In the genomic region with DNA sequence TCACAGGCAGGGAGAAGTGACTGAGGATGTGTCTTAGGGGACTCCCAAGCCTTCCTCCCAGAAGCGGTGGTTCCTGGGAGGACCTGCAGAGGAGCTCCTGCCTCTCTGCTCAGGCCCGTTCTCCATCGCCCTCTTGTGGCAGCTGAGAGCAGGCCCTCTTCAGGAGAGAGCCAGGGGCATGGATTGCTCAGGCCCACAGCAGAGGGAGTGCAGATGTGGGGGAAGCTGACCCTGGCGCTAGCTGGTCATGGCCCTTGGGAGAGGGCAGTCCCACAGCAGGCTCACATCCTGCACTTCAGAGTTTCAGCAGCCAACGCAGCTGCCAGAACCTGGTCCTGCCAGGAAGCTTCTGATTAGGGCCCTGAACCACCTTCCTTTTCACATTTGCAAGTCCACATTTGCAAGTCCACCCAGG, we compare ENCODE assay signal across 8 cellular contexts.
DNase-seq lines count a peak whose midpoint lies in the region; ATAC-seq, FAIRE-seq and TF ChIP-seq lines count a peak whose summit lies in the region.

No MANE protein-coding gene starts in this region.

- DNase-seq in CD4-positive, alpha-beta memory T cell, result peak; percentile 66 to 83 (median 75)
- DNase-seq in HTR-8/SVneo (ENCODE audit: insufficient read length, low spot score), result peak; percentile 50
- DNase-seq in SHP77 treated with DMSO at 0.1 percent for 48 hours (lab: John Stamatoyannopoulos, UW), result peak; percentile 58
- peak; percentile 27 for DNase-seq in pulmonary artery endothelial cell (ENCODE audit: low read depth, low spot score)
- DNase-seq in uterus, result no peak

- CTCF ChIA-PET in CD4-positive, alpha-beta memory T cell (lab: Charles Lee; ENCODE audit: partially characterized antibody), result interaction anchor here (0.6 to 16.6 kb wide), 41 partner anchors 10 to 1046 kb away, joined by 3 to 758 read pairs (median 7); a partner anchor contains a TSS

- H3K4me3 Mint-ChIP-seq in CD4-positive, alpha-beta memory T cell, result peak overlapping the region; percentile 21 to 82 (median 68)
- peak overlapping the region; percentile 70 for H3K4me3 Mint-ChIP-seq in activated T-helper 17 cell treated with anti-CD3 and anti-CD28 coated beads, Interleukin-2, amount 50 U/mL, for 72 hours

- POLR2A ChIA-PET in CD4-positive, alpha-beta memory T cell (lab: Charles Lee; ENCODE audit: partially characterized antibody), result interaction anchor here (0.8 to 4.6 kb wide), 8 partner anchors 8 to 152 kb away, joined by 3 to 36 read pairs (median 6); no protein-coding TSS in a partner anchor

- TF ChIP-seq CTCF in gastroesophageal sphincter (IDR thresholded peaks at IDR 0.05), result peak in 2 of 4 experiments; percentile 26 to 62
- TF ChIP-seq CTCF in uterus (IDR thresholded peaks at IDR 0.05), result peak in 1 of 4 experiments; percentile 15

- H3K9me3 Mint-ChIP-seq in CD4-positive, alpha-beta memory T cell, result no peaks in the 10 kb centered on the region
- H3K9me3 Mint-ChIP-seq in activated T-helper 17 cell treated with anti-CD3 and anti-CD28 coated beads, Interleukin-2, amount 50 U/mL, for 72 hours, result no peaks in the 10 kb centered on the region

- peaks cover 56 to 91% (median 66%) of the 10 kb centered on the region in 4 donors for H3K4me1 Mint-ChIP-seq in CD4-positive, alpha-beta memory T cell
- H3K4me1 Mint-ChIP-seq in activated T-helper 17 cell treated with anti-CD3 and anti-CD28 coated beads, Interleukin-2, amount 50 U/mL, for 72 hours, result peaks cover 41% of the 10 kb centered on the region

- peak overlapping the region; percentile 59 for H3K27ac ChIP-seq in CD4-positive, alpha-beta memory T cell (ENCODE audit: low read depth, low read length)
- H3K27ac ChIP-seq in gastroesophageal sphincter (no peak overlapping the region), uterus (no peak overlapping the region)

- no peaks in the 10 kb centered on the region for H3K9me3 ChIP-seq in CD4-positive, alpha-beta memory T cell (ENCODE audit: control insufficient read depth in 1 of 2, low read length in 2 of 2)
- no peaks in the 10 kb centered on the region for H3K9me3 ChIP-seq in gastroesophageal sphincter
- H3K9me3 ChIP-seq in uterus, result no peaks in the 10 kb centered on the region

- no peak overlapping the region for H3K4me3 ChIP-seq in CD4-positive, alpha-beta memory T cell (ENCODE audit: low read length in 2 of 2)
- no peak overlapping the region for H3K4me3 ChIP-seq in gastroesophageal sphincter
- H3K4me3 ChIP-seq in uterus, result no peak overlapping the region

- no peak for TF ChIP-seq EP300 in gastroesophageal sphincter (IDR thresholded peaks at IDR 0.05)

- 50% methylated on average over 1 of the region's 5 CpGs; no CpG with 5 or more reads in 1 of the 2 donors for WGBS in gastroesophageal sphincter (ENCODE audit: low coverage in 1 of 2), 2 donors

- H3K27me3 Mint-ChIP-seq in CD4-positive, alpha-beta memory T cell, result no peaks in the 10 kb centered on the region
- no peaks in the 10 kb centered on the region for H3K27me3 Mint-ChIP-seq in activated T-helper 17 cell treated with anti-CD3 and anti-CD28 coated beads, Interleukin-2, amount 50 U/mL, for 72 hours

- ATAC-seq in GM19455 (IDR thresholded peaks at IDR 0.05; ENCODE audit: unreplicated experiment) (peak; percentile 41), gastroesophageal sphincter (peak; percentile 46)
- ATAC-seq in activated T-helper 17 cell treated with anti-CD3 and anti-CD28 coated beads, Interleukin-2, amount 50 U/mL, for 72 hours (replicated peaks), result peak; percentile 67

- H3K4me1 ChIP-seq in CD4-positive, alpha-beta memory T cell (ENCODE audit: insufficient read depth, low read length), result peaks cover 73% of the 10 kb centered on the region
- H3K4me1 ChIP-seq in gastroesophageal sphincter (peaks cover 0 to 5% (median 0%) of the 10 kb centered on the region in 3 donors), uterus (no peaks in the 10 kb centered on the region)

- TF ChIP-seq POLR2A in gastroesophageal sphincter (IDR thresholded peaks at IDR 0.05) (no peak), uterus (IDR thresholded peaks at IDR 0.05) (no peak)

- peaks cover 0 to 14% of the 10 kb centered on the region in 2 donors for H3K36me3 Mint-ChIP-seq in CD4-positive, alpha-beta memory T cell
- peaks cover 17% of the 10 kb centered on the region for H3K36me3 Mint-ChIP-seq in activated T-helper 17 cell treated with anti-CD3 and anti-CD28 coated beads, Interleukin-2, amount 50 U/mL, for 72 hours (ENCODE audit: low read depth)

- peak overlapping the region; percentile 78 to 94 (median 90) for H3K27ac Mint-ChIP-seq in CD4-positive, alpha-beta memory T cell
- peak overlapping the region; percentile 68 for H3K27ac Mint-ChIP-seq in activated T-helper 17 cell treated with anti-CD3 and anti-CD28 coated beads, Interleukin-2, amount 50 U/mL, for 72 hours

- FAIRE-seq in HTR-8/SVneo (lab: Jason Lieb, UNC), result no peak

- intact Hi-C loops in CD4-positive, alpha-beta memory T cell (cut with micrococcal nuclease), result loop anchor here (1.0 kb wide), 1 partner anchor 153 kb away; no protein-coding TSS in a partner anchor
- intact Hi-C loops in uterus (cut with DNase I; ENCODE audit: low total_unique reads), result no loop called here

- H3K27me3 ChIP-seq in CD4-positive, alpha-beta memory T cell (ENCODE audit: insufficient read depth, low read length), result no peaks in the 10 kb centered on the region
- H3K27me3 ChIP-seq in gastroesophageal sphincter (no peaks in the 10 kb centered on the region), uterus (no peaks in the 10 kb centered on the region)

- H3K36me3 ChIP-seq in CD4-positive, alpha-beta memory T cell (ENCODE audit: insufficient read depth, low read length), result peaks cover 2% of the 10 kb centered on the region
- no peaks in the 10 kb centered on the region for H3K36me3 ChIP-seq in gastroesophageal sphincter
- H3K36me3 ChIP-seq in uterus, result no peaks in the 10 kb centered on the region

Comparison
In these comparisons a context has a peak if more than half of its experiments do, and no peak if none do; other contexts are left out.
1. DNase-seq: peak in CD4-positive, alpha-beta memory T cell (5 of 5), HTR-8/SVneo (single experiment), SHP77 treated with DMSO at 0.1 percent for 48 hours (single experiment) and pulmonary artery endothelial cell (single experiment); none in uterus (0 of 2).
2. Peak in every context shown above with its lines, with median percentiles within 50 percentile points of each other: ATAC-seq.